Comparison of ENCODE assay signal across 13 cellular contexts in the genomic region with DNA sequence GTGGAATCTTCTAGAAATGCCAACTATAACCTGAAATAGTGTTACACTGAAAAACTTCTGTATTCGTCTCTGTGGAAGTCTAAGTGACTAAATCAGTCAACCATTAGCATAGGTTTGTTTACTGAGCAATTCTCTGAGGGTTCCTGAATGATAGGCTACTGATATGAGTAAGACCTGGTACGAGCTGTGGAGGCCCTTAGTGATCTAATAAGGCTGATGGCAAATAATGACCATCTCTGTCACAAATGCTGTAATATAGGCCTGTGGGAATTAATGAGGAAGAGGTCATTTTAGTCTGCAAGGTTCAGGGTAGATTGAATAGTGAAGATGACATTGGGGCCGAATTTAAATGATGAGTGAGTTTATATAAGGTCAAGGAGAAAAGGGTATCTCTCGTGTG.
DNase-seq lines count a peak whose midpoint lies in the region; ATAC-seq and TF ChIP-seq lines count a peak whose summit lies in the region.
"Had no signal": no experiment of that assay in that cellular context is flagged by ENCODE, and none has a peak within 500 bp of the region (broad histone marks: within the 10 kb centered on the region; RNA-seq: fewer than 3 reads in every experiment).

No MANE protein-coding gene starts in this region.

- TF ChIP-seq CTCF in OCI-LY3 (IDR thresholded peaks at IDR 0.05; ENCODE audit: low read depth, low read length), result no peak

- H3K27ac ChIP-seq in OCI-LY3 (ENCODE audit: low read length) (no peak overlapping the region), aorta (ENCODE audit: low read depth in 1 of 2, low read length in 2 of 2) (no peak overlapping the region)

- H3K27me3 ChIP-seq in OCI-LY3 (ENCODE audit: low read depth, low read length) (peaks cover 7% of the 10 kb centered on the region; the same call in 1 of the 2 replicates), aorta (ENCODE audit: control insufficient read depth in 1 of 2, insufficient read depth in 2 of 2, low read length in 1 of 2) (no peaks in the 10 kb centered on the region)

- no peaks in the 10 kb centered on the region for H3K79me2 ChIP-seq in OCI-LY3 (ENCODE audit: low read length)

- H2AFZ ChIP-seq in OCI-LY3 (ENCODE audit: low read depth, low read length), result no peak overlapping the region

- H3K4me1 ChIP-seq in OCI-LY3 (ENCODE audit: low read length) (peaks cover 46% of the 10 kb centered on the region), aorta (ENCODE audit: control insufficient read depth in 1 of 2, insufficient read depth in 2 of 2, low read length in 2 of 2) (peaks cover 0 to 14% of the 10 kb centered on the region in 2 donors)

- peak; percentile 96 for ATAC-seq in GM18519 (IDR thresholded peaks at IDR 0.05; ENCODE audit: low FRiP score, unreplicated experiment)
- peak; percentile 77 for ATAC-seq in GM21367 (IDR thresholded peaks at IDR 0.05; ENCODE audit: unreplicated experiment)
- ATAC-seq in HG03025 (IDR thresholded peaks at IDR 0.05; ENCODE audit: low FRiP score, unreplicated experiment), result peak; percentile 82
- ATAC-seq in aorta (ENCODE audit: low FRiP score), result no peak
- ATAC-seq: esophagus mucosa; naive thymus-derived CD4-positive, alpha-beta T cell had no signal

- intact Hi-C loops in aorta (cut with DNase I), result no loop called here

- no peak overlapping the region for H3K9ac ChIP-seq in OCI-LY3 (ENCODE audit: low read length)

- H3K9me3 ChIP-seq in OCI-LY3 (ENCODE audit: insufficient read depth, low read length) (no peaks in the 10 kb centered on the region), aorta (ENCODE audit: control insufficient read depth, low read length) (no peaks in the 10 kb centered on the region)

- H3K36me3 ChIP-seq in OCI-LY3 (replicated peaks; ENCODE audit: low read depth, low read length) (no peaks in the 10 kb centered on the region), aorta (ENCODE audit: control insufficient read depth in 1 of 2, insufficient read depth in 2 of 2, low read length in 1 of 2) (no peaks in the 10 kb centered on the region)

- H4K20me1 ChIP-seq in OCI-LY3 (ENCODE audit: insufficient read depth, low read length), result no peaks in the 10 kb centered on the region; the same call in 1 of the 2 replicates

- DNase-seq in D341Med (ENCODE audit: low spot score) (no peak), aorta (no peak), COLO829 (ENCODE audit: low spot score) (no peak), NCI-H1092 (lab: John Stamatoyannopoulos, UW) (no peak)
- DNase-seq: CD4-positive, alpha-beta memory T cell; immature natural killer cell; naive thymus-derived CD4-positive, alpha-beta T cell had no signal

- 49% methylated on average over 4 of the region's 4 CpGs for WGBS in aorta, 2 donors

- no peak overlapping the region for H3K4me3 ChIP-seq in OCI-LY3 (ENCODE audit: low read length)
- no peak overlapping the region for H3K4me3 ChIP-seq in aorta (ENCODE audit: low read length in 2 of 2)
- H3K4me3 ChIP-seq: smooth muscle cell had no signal

- peak overlapping the region; percentile 46 for H3K4me2 ChIP-seq in OCI-LY3 (ENCODE audit: low read length)
- H3K4me2 ChIP-seq: smooth muscle cell had no signal
